Comparison of ENCODE assay signal across 11 cellular contexts in the genomic region with DNA sequence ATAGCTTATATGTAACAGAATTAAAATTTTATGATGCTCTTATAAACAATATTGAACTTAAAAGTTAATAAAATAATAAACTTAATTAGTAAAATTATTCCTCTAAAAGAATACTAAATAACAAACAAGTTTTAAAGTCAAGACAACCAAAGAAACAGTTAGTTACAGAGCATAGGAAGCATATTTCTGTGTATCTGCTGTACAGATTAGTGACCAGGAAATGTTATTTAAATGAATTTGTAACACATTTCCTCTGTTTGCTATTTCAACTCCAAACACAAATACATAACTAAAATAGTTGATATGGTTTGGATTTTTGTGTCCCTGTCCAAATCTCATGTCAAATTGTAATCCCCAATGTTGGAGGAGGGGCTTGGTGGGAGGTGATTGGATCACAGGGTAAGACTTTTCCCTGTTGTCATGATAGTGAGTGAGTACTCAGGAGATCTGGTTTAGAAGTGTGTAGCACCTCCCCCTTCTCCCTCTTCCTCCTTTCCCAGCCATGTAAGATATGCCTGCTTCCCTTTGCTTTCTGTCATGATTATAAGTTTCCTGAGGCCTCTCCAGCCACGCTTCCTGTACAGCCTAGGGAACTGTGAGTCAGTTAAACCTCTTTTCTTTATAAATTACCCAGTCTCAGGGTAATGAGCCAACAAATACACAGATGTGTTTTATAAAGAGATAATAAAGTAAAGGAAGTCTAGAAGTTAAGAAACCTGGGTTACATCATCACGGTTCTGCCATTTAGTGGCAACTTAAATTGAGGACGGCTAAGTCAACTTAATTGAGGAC. TPM values are rescaled to one million over a fixed set of nuclear protein-coding genes. Genes with fewer than 3 reads are reported as not detected.
A peak's percentile ranks its signal among the peaks of the same experiment; 100 is the strongest.
DNase-seq lines count a peak whose midpoint lies in the region; ATAC-seq, FAIRE-seq and TF ChIP-seq lines count a peak whose summit lies in the region.
"Had no signal": no experiment of that assay in that cellular context is flagged by ENCODE, and none has a peak within 500 bp of the region (broad histone marks: within the 10 kb centered on the region; RNA-seq: fewer than 3 reads in every experiment).

No MANE protein-coding gene starts in this region.

- no peak overlapping the region for H2AFZ ChIP-seq in endothelial cell of umbilical vein (ENCODE audit: low read depth, low read length)

- peaks cover 2% of the 10 kb centered on the region for H3K9me1 ChIP-seq in endothelial cell of umbilical vein (replicated peaks; ENCODE audit: control insufficient read depth, extremely low read depth, insufficient read depth, low read length)

- WGBS in testis, 2 donors, result 86 to 93% methylated on average over 3 of the region's 3 CpGs

- peak; percentile 72 for DNase-seq in EH (ENCODE audit: low read depth)
- peak; percentile 85 for DNase-seq in MV-4-11 (lab: John Stamatoyannopoulos, UW)
- peak; percentile 93 for DNase-seq in endothelial cell of umbilical vein (ENCODE audit: low read depth, low spot score)
- no peak for DNase-seq in mucosa of descending colon
- no peak for DNase-seq in COLO668 (lab: John Stamatoyannopoulos, UW; ENCODE audit: unreplicated experiment)
- DNase-seq in activated T-cell treated with anti-CD3 and anti-CD28 coated beads, Interleukin-2, amount 50 U/mL, for 1 hour, result no peak
- DNase-seq in testis, result no peak
- DNase-seq: activated CD8-positive, alpha-beta memory T cell treated with anti-CD3 and anti-CD28 coated beads, Interleukin-2, amount 50 U/mL, for 4 hours; effector memory CD8-positive, alpha-beta T cell; PC-3 had no signal

- H3K4me1 ChIP-seq in endothelial cell of umbilical vein (ENCODE audit: control insufficient read depth, extremely low read depth, insufficient read depth, low read length), result peaks cover 32% of the 10 kb centered on the region
- H3K4me1 ChIP-seq in mucosa of descending colon (ENCODE audit: low read depth), result no peaks in the 10 kb centered on the region
- H3K4me1 ChIP-seq in testis, result no peaks in the 10 kb centered on the region

- POLR2A ChIA-PET in endothelial cell of umbilical vein (lab: Charles Lee), result no interaction called here

- dilution Hi-C loops in endothelial cell of umbilical vein (cut with MboI; ENCODE audit: extremely low pct_ligation_motif_present, low sequenced_read_pairs), result no loop called here

- H3K9me3 ChIP-seq in endothelial cell of umbilical vein (replicated peaks; ENCODE audit: control insufficient read depth, insufficient read depth, low read length) (no peaks in the 10 kb centered on the region), mucosa of descending colon (no peaks in the 10 kb centered on the region), testis (no peaks in the 10 kb centered on the region)

- BruUV-seq in endothelial cell of umbilical vein (replicated peaks; lab: Mats Ljungman, UMichigan), result no TSS peak

- H3K4me3 ChIP-seq in endothelial cell of umbilical vein (replicated peaks in 1 of 3; ENCODE audit: insufficient read depth in 1 of 3, low read depth in 1 of 3, low read length in 3 of 3), result no peak overlapping the region
- no peak overlapping the region for H3K4me3 ChIP-seq in mucosa of descending colon
- H3K4me3 ChIP-seq in testis, result no peak overlapping the region

- H3K9ac ChIP-seq in endothelial cell of umbilical vein (replicated peaks; ENCODE audit: extremely low read depth, insufficient read depth, low read length), result no peak overlapping the region

- TF ChIP-seq POLR2A in endothelial cell of umbilical vein (IDR thresholded peaks at IDR 0.05; ENCODE audit: low read depth, low read length), result no peak
- TF ChIP-seq POLR2A in testis (IDR thresholded peaks at IDR 0.05), result no peak

- peaks cover 87% of the 10 kb centered on the region for H3K79me2 ChIP-seq in endothelial cell of umbilical vein (ENCODE audit: control insufficient read depth, insufficient read depth, low read length)

- FAIRE-seq in endothelial cell of umbilical vein (lab: Jason Lieb, UNC), result peak; percentile 63

- TF ChIP-seq CTCF in endothelial cell of umbilical vein (IDR thresholded peaks at IDR 0.05; ENCODE audit: extremely low read depth in 1 of 2, insufficient read depth in 1 of 2, low read depth in 1 of 2, low read length in 2 of 2) (no peak), mucosa of descending colon (IDR thresholded peaks at IDR 0.05) (no peak), testis (IDR thresholded peaks at IDR 0.05) (no peak)

- H3K27me3 ChIP-seq in endothelial cell of umbilical vein (ENCODE audit: control insufficient read depth in 2 of 2, insufficient read depth in 2 of 2, low read length in 2 of 2) (no peaks in the 10 kb centered on the region), testis (no peaks in the 10 kb centered on the region)

- H3K4me2 ChIP-seq in endothelial cell of umbilical vein (ENCODE audit: insufficient read depth, low read length), result peak overlapping the region; percentile 70

- H4K20me1 ChIP-seq in endothelial cell of umbilical vein (replicated peaks; ENCODE audit: control insufficient read depth, extremely low read depth, insufficient read depth, low read length), result peaks cover 4% of the 10 kb centered on the region

- H3K27ac ChIP-seq in endothelial cell of umbilical vein (ENCODE audit: insufficient read depth, low read depth, low read length), result peak overlapping the region; percentile 73
- H3K27ac ChIP-seq in testis, result no peak overlapping the region

- CTCF ChIA-PET in endothelial cell of umbilical vein (lab: Charles Lee), result no interaction called here

- intact Hi-C loops in endothelial cell of umbilical vein (cut with micrococcal nuclease) (loop anchor here (2.0 to 5.0 kb wide), 3 partner anchors 50 to 110 kb away; no protein-coding TSS in a partner anchor), mucosa of descending colon (cut with DNase I, micrococcal nuclease) (no loop called here), testis (cut with DNase I; ENCODE audit: low total_unique reads) (no loop called here)

- H3K36me3 ChIP-seq in endothelial cell of umbilical vein (ENCODE audit: control insufficient read depth in 2 of 2, extremely low read depth in 1 of 2, insufficient read depth in 2 of 2, low read length in 2 of 2) (no peaks in the 10 kb centered on the region), mucosa of descending colon (ENCODE audit: low read depth) (no peaks in the 10 kb centered on the region), testis (ENCODE audit: low read depth, missing control alignments) (no peaks in the 10 kb centered on the region)

- ATAC-seq in mucosa of descending colon (peak; percentile 59), GM19035 (IDR thresholded peaks at IDR 0.05; ENCODE audit: unreplicated experiment) (no peak)
- ATAC-seq: effector memory CD8-positive, alpha-beta T cell; PC-3 had no signal

TF ChIP-seq in endothelial cell of umbilical vein, 7 proteins besides CTCF, POLR2A, EP300 and RAD21:
- TF ChIP-seq JUN (IDR thresholded peaks at IDR 0.05; ENCODE audit: borderline replicate concordance, insufficient read depth, insufficient read length, low read depth) (peak; percentile 53), GATA2 (IDR thresholded peaks at IDR 0.05; ENCODE audit: insufficient read depth, insufficient read length, low read depth, low read length) (peak; percentile 53), FOS (IDR thresholded peaks at IDR 0.05; ENCODE audit: borderline replicate concordance, insufficient read depth, low read length) (peak; percentile 58)
- TF ChIP-seq, protein P1, sequence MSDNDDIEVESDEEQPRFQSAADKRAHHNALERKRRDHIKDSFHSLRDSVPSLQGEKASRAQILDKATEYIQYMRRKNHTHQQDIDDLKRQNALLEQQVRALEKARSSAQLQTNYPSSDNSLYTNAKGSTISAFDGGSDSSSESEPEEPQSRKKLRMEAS (IDR thresholded peaks at IDR 0.05; ENCODE audit: insufficient read depth, insufficient read length), result no peak

RNA-seq across cellular contexts. Expression of a gene that starts 51.8 kb away (rescaled TPM):
- total RNA-seq in endothelial cell of umbilical vein, result 54.3 and 56.5 TPM in 2 replicates
- 3.5 and 5.2 TPM in 2 replicates for polyA plus RNA-seq in endothelial cell of umbilical vein
- 6.9 and 7.1 TPM in 2 replicates for polyA plus RNA-seq in endothelial cell of umbilical vein (2011; cell fraction: cytosol; rRNA removed)
- polyA plus RNA-seq in endothelial cell of umbilical vein (2011; cell fraction: nucleus; rRNA removed), result 11.1 and 15.9 TPM in 2 replicates
- 29.6 and 37.7 TPM in 2 replicates for polyA plus RNA-seq in endothelial cell of umbilical vein (2012)
- polyA minus RNA-seq in endothelial cell of umbilical vein, result 24.7 and 30.4 TPM in 2 replicates
- 33.8 TPM for polyA minus RNA-seq in endothelial cell of umbilical vein (2011; cell fraction: cytosol; rRNA and poly(A)+ RNA removed)
- 42.6 and 72.6 TPM in 2 replicates for polyA minus RNA-seq in endothelial cell of umbilical vein (2011; cell fraction: nucleus; rRNA and poly(A)+ RNA removed)
- total RNA-seq in mucosa of descending colon, result 10 to 100 TPM; 67.7 to 77.8 (median 71.0) TPM
- 10 to 100 TPM; 31.3 to 33.7 TPM for total RNA-seq in testis
- polyA plus RNA-seq in testis (ENCODE audit: insufficient read depth, low read depth, low replicate concordance), result 4.6 TPM

Comparison
In these comparisons a context has a peak if more than half of its experiments do, and no peak if none do; other contexts are left out.
1. DNase-seq: peak in EH (single experiment), MV-4-11 (single experiment) and endothelial cell of umbilical vein (single experiment); none in mucosa of descending colon (0 of 3), COLO668 (single experiment), activated T-cell treated with anti-CD3 and anti-CD28 coated beads, Interleukin-2, amount 50 U/mL, for 1 hour (single experiment) and testis (single experiment).